9 cellular contexts compared by ENCODE assay signal in genomic region chr16:18803569-18804462, GRCh38. TPM values are rescaled to one million over a fixed set of nuclear protein-coding genes. Genes with fewer than 3 reads are reported as not detected.
DNase-seq lines count a peak whose midpoint lies in the region; ATAC-seq and TF ChIP-seq lines count a peak whose summit lies in the region.
"Had no signal": no experiment of that assay in that cellular context is flagged by ENCODE, and none has a peak within 500 bp of the region (broad histone marks: within the 10 kb centered on the region; RNA-seq: fewer than 3 reads in every experiment).

No MANE protein-coding gene starts in this region.

- peak overlapping the region; percentile 28 for H3K4me3 Mint-ChIP-seq in activated T-cell treated with anti-CD3 and anti-CD28 coated beads, Interleukin-2, amount 50 U/mL, for 4 hours
- no peak overlapping the region for H3K4me3 Mint-ChIP-seq in stimulated activated memory B cell treated with anti-CD40 and anti-IgM and Interleukin-4, amounts not matched to agents 10 μg/mL and 1 μg/mL and 100 μg/mL, for 72 hours

- H3K4me1 Mint-ChIP-seq in activated T-cell treated with anti-CD3 and anti-CD28 coated beads, Interleukin-2, amount 50 U/mL, for 4 hours (ENCODE audit: low read depth): peaks cover 40% of the 10 kb centered on the region
- peaks cover 31% of the 10 kb centered on the region for H3K4me1 Mint-ChIP-seq in stimulated activated memory B cell treated with anti-CD40 and anti-IgM and Interleukin-4, amounts not matched to agents 10 μg/mL and 1 μg/mL and 100 μg/mL, for 72 hours

- no peaks in the 10 kb centered on the region for H3K9me3 ChIP-seq in SK-N-SH

- peaks cover 14% of the 10 kb centered on the region for H3K36me3 Mint-ChIP-seq in activated T-cell treated with anti-CD3 and anti-CD28 coated beads, Interleukin-2, amount 50 U/mL, for 4 hours (ENCODE audit: insufficient read depth)
- H3K36me3 Mint-ChIP-seq in stimulated activated memory B cell treated with anti-CD40 and anti-IgM and Interleukin-4, amounts not matched to agents 10 μg/mL and 1 μg/mL and 100 μg/mL, for 72 hours: peaks cover 16% of the 10 kb centered on the region

- no peak for DNase-seq in activated T-cell treated with anti-CD3 and anti-CD28 coated beads, Interleukin-2, amount 50 U/mL, for 4 hours
- no peak for DNase-seq in activated T-cell treated with anti-CD3 and anti-CD28 coated beads, Interleukin-2, amount 50 U/mL, for 48 hours
- DNase-seq in SK-N-SH (no peak), fibroblast of gingiva (ENCODE audit: low read depth) (peak; percentile 33), Ammon's horn (ENCODE audit: low spot score) (no peak), iPS-NIHi11 (ENCODE audit: low spot score) (no peak)
- no peak for DNase-seq in stimulated activated naive CD4-positive, alpha-beta T cell treated with Interleukin-2 at 50 U/mL for 16 hours (lab: John Stamatoyannopoulos, UW)
- DNase-seq: DMS79 had no signal

- no peaks in the 10 kb centered on the region for H3K9me3 Mint-ChIP-seq in activated T-cell treated with anti-CD3 and anti-CD28 coated beads, Interleukin-2, amount 50 U/mL, for 4 hours
- no peaks in the 10 kb centered on the region for H3K9me3 Mint-ChIP-seq in stimulated activated memory B cell treated with anti-CD40 and anti-IgM and Interleukin-4, amounts not matched to agents 10 μg/mL and 1 μg/mL and 100 μg/mL, for 72 hours

- no peak overlapping the region; the same call in 1 of the 2 replicates for H3K4me2 ChIP-seq in SK-N-SH

- POLR2A ChIA-PET in SK-N-SH (lab: Yijun Ruan, JAX): interaction anchor here (4.9 kb wide), 1 partner anchor 14 kb away, joined by 56 read pairs; the partner anchor contains the start of gene RPS15A

- H2AFZ ChIP-seq in SK-N-SH (ENCODE audit: low read depth): no peak overlapping the region

- no peaks in the 10 kb centered on the region for H3K27me3 ChIP-seq in SK-N-SH (ENCODE audit: insufficient read depth)

- peaks cover 22% of the 10 kb centered on the region for H3F3A ChIP-seq in SK-N-SH (replicated peaks; ENCODE audit: insufficient read depth)

- peaks cover 17% of the 10 kb centered on the region for H4K20me1 ChIP-seq in SK-N-SH (ENCODE audit: insufficient read depth)

- H3K9ac ChIP-seq in SK-N-SH: 0 out of 2 replicates have a peak overlapping the region, but pooled peaks have one; percentile 17

- H3K79me2 ChIP-seq in SK-N-SH (ENCODE audit: insufficient read depth): peaks cover 44% of the 10 kb centered on the region

- CTCF ChIA-PET in SK-N-SH (lab: Yijun Ruan, JAX): interaction anchor here (0.6 to 2.5 kb wide), 5 partner anchors 61 to 1225 kb away, joined by 3 to 8 read pairs (median 3); no protein-coding TSS in a partner anchor

- no peak for TF ChIP-seq RAD21 in SK-N-SH (IDR thresholded peaks at IDR 0.05; ENCODE audit: low read length)

- H3K9me2 ChIP-seq in SK-N-SH: no peaks in the 10 kb centered on the region

- no peak overlapping the region for H3K4me3 ChIP-seq in SK-N-SH (ENCODE audit: low read depth in 2 of 2, low read length in 1 of 2)

- peaks cover 8 to 26% of the 10 kb centered on the region in 2 experiments; a peak in 3 of 4 replicates for H3K4me1 ChIP-seq in SK-N-SH (ENCODE audit: control insufficient read depth in 1 of 2, insufficient read depth in 2 of 2, low read depth in 1 of 2, low read length in 1 of 2)

- H3K27ac ChIP-seq in SK-N-SH (ENCODE audit: low read depth in 2 of 2, low read length in 1 of 2): peak overlapping the region; percentile 18 to 32; a peak in 3 of 4 replicates

- ATAC-seq in activated T-cell treated with anti-CD3 and anti-CD28 coated beads, Interleukin-2, amount 50 U/mL, for 4 hours: no peak
- ATAC-seq in stimulated activated memory B cell treated with anti-CD40 and anti-IgM and Interleukin-4, amounts not matched to agents 10 μg/mL and 1 μg/mL and 100 μg/mL, for 72 hours: no peak

- H3K36me3 ChIP-seq in SK-N-SH (replicated peaks in 1 of 2; ENCODE audit: control insufficient read depth in 1 of 2, insufficient read depth in 2 of 2, low read length in 1 of 2): peaks cover 24 to 31% of the 10 kb centered on the region in 2 experiments

- 81% methylated on average over 5 of the region's 5 CpGs for WGBS in SK-N-SH (ENCODE audit: low lambda C conversion rate)

- H3K27me3 Mint-ChIP-seq in activated T-cell treated with anti-CD3 and anti-CD28 coated beads, Interleukin-2, amount 50 U/mL, for 4 hours (ENCODE audit: low read depth): no peaks in the 10 kb centered on the region
- no peaks in the 10 kb centered on the region for H3K27me3 Mint-ChIP-seq in stimulated activated memory B cell treated with anti-CD40 and anti-IgM and Interleukin-4, amounts not matched to agents 10 μg/mL and 1 μg/mL and 100 μg/mL, for 72 hours

- TF ChIP-seq EP300 in SK-N-SH (IDR thresholded peaks at IDR 0.05; ENCODE audit: borderline replicate concordance in 1 of 2, low read depth in 1 of 2, low read length in 1 of 2): no peak

- H3K27ac Mint-ChIP-seq in stimulated activated memory B cell treated with anti-CD40 and anti-IgM and Interleukin-4, amounts not matched to agents 10 μg/mL and 1 μg/mL and 100 μg/mL, for 72 hours: peak overlapping the region; percentile 2

- TF ChIP-seq CTCF in SK-N-SH (IDR thresholded peaks at IDR 0.05): no peak

TF ChIP-seq in SK-N-SH, 30 proteins besides CTCF, POLR2A, EP300 and RAD21:
- no peak for TF ChIP-seq IRF3 (IDR thresholded peaks at IDR 0.05; ENCODE audit: low read depth, low read length)
- no peak for TF ChIP-seq PBX3 (IDR thresholded peaks at IDR 0.05)
- TF ChIP-seq MAX (IDR thresholded peaks at IDR 0.05; ENCODE audit: low read depth): no peak
- no peak for TF ChIP-seq SMC3 (IDR thresholded peaks at IDR 0.05; ENCODE audit: low read depth, low read length)
- no peak for TF ChIP-seq ELF1 (IDR thresholded peaks at IDR 0.05)
- no peak for TF ChIP-seq FOXJ3 (CRISPR knock-in tag; IDR thresholded peaks at IDR 0.05)
- TF ChIP-seq RFX5 (IDR thresholded peaks at IDR 0.05; ENCODE audit: low read length): no peak
- TF ChIP-seq TAF1 (IDR thresholded peaks at IDR 0.05; ENCODE audit: borderline replicate concordance, low read depth, low read length): no peak

RNA-seq across cellular contexts. Expression of gene ARL6IP1, which starts 2.5 kb away (rescaled TPM):
- 10 to 100 TPM; 49.1 to 60.6 (median 51.9) TPM for total RNA-seq in activated T-cell treated with anti-CD3 and anti-CD28 coated beads, Interleukin-2, amount 50 U/mL, for 4 hours
- polyA plus RNA-seq in SK-N-SH (2012; rRNA removed): 95.8 and 104 TPM in 2 replicates
- polyA plus RNA-seq in SK-N-SH (2012; cell fraction: cytosol; rRNA removed): 135 and 137 TPM in 2 replicates
- 27.4 and 48.5 TPM in 2 replicates for polyA plus RNA-seq in SK-N-SH (2012; cell fraction: nucleus; rRNA removed)

RNA-seq across cellular contexts. Expression of gene RPS15A, which starts 13.7 kb away (rescaled TPM):
- 1,000 to 10,000 TPM; 1,663 to 1,788 (median 1,766) TPM for total RNA-seq in activated T-cell treated with anti-CD3 and anti-CD28 coated beads, Interleukin-2, amount 50 U/mL, for 4 hours
- 6,745 and 7,967 TPM in 2 replicates for polyA plus RNA-seq in SK-N-SH (2012; rRNA removed)
- polyA plus RNA-seq in SK-N-SH (2012; cell fraction: cytosol; rRNA removed): 8,928 and 9,571 TPM in 2 replicates
- polyA plus RNA-seq in SK-N-SH (2012; cell fraction: nucleus; rRNA removed): 637 and 1,133 TPM in 2 replicates
